ENCODE assay signal across 8 cellular contexts in genomic region chrX:21972721-21973120, GRCh38. TPM values are rescaled to one million over a fixed set of nuclear protein-coding genes. Genes with fewer than 3 reads are reported as not detected.
DNase-seq lines count a peak whose midpoint lies in the region; ATAC-seq and TF ChIP-seq lines count a peak whose summit lies in the region.

No MANE protein-coding gene starts in this region.

- H3K4me3 ChIP-seq in ACC112 (ENCODE audit: low read depth, low read length) (no peak overlapping the region), left lung (no peak overlapping the region)

- H3K9me3 ChIP-seq in left lung: no peaks in the 10 kb centered on the region

- H3K27me3 ChIP-seq in ACC112 (ENCODE audit: insufficient read depth, low read length): no peaks in the 10 kb centered on the region
- H3K27me3 ChIP-seq in left lung: no peaks in the 10 kb centered on the region

- H3K27ac ChIP-seq in ACC112 (ENCODE audit: low read depth, low read length) (peak overlapping the region; percentile 52; the same call in 1 of the 2 replicates), left lung (peak overlapping the region in 1 of 2 donors; percentile 64)

- H3K79me2 ChIP-seq in ACC112 (ENCODE audit: control insufficient read depth, insufficient read depth, low read length, unreplicated experiment): peaks cover 73% of the 10 kb centered on the region

- intact Hi-C loops in activated T-helper 2 cell treated with anti-CD3 and anti-CD28 coated beads, Interferon-gamma antibody, Interleukin-2, Interleukin-4, amounts not matched to agents 10 μg/mL and 5 μg/mL and 100 μg/mL, durations not matched to agents 14 hours and 24 hours and 36 hours (cut with micrococcal nuclease): loop anchor here (5.0 kb wide), 1 partner anchor 45 kb away; no protein-coding TSS in a partner anchor
- intact Hi-C loops in left lung (cut with DNase I): no loop called here

- H3K27ac Mint-ChIP-seq in activated T-helper 2 cell treated with anti-CD3 and anti-CD28 coated beads, Interferon-gamma antibody, Interleukin-2, Interleukin-4, amounts not matched to agents 10 μg/mL and 5 μg/mL and 100 μg/mL, durations not matched to agents 14 hours and 24 hours and 36 hours: peak overlapping the region; percentile 82

- peak; percentile 13 for DNase-seq in activated T-helper 2 cell treated with anti-CD3 and anti-CD28 coated beads, Interferon-gamma antibody, Interleukin-2, Interleukin-4, amounts not matched to agents 10 μg/mL and 5 μg/mL and 100 μg/mL, durations not matched to agents 14 hours and 24 hours and 36 hours (ENCODE audit: low spot score)
- DNase-seq in left lung (no peak), iPS-NIHi7 (ENCODE audit: extremely low spot score) (no peak)

- H3K27me3 Mint-ChIP-seq in activated T-helper 2 cell treated with anti-CD3 and anti-CD28 coated beads, Interferon-gamma antibody, Interleukin-2, Interleukin-4, amounts not matched to agents 10 μg/mL and 5 μg/mL and 100 μg/mL, durations not matched to agents 14 hours and 24 hours and 36 hours (ENCODE audit: low read depth): no peaks in the 10 kb centered on the region

- H3K4me1 Mint-ChIP-seq in activated T-helper 2 cell treated with anti-CD3 and anti-CD28 coated beads, Interferon-gamma antibody, Interleukin-2, Interleukin-4, amounts not matched to agents 10 μg/mL and 5 μg/mL and 100 μg/mL, durations not matched to agents 14 hours and 24 hours and 36 hours (ENCODE audit: low read depth): peaks cover 35% of the 10 kb centered on the region

- peaks cover 60% of the 10 kb centered on the region for H3K36me3 Mint-ChIP-seq in activated T-helper 2 cell treated with anti-CD3 and anti-CD28 coated beads, Interferon-gamma antibody, Interleukin-2, Interleukin-4, amounts not matched to agents 10 μg/mL and 5 μg/mL and 100 μg/mL, durations not matched to agents 14 hours and 24 hours and 36 hours (ENCODE audit: low read depth)

- H3K4me3 Mint-ChIP-seq in activated T-helper 2 cell treated with anti-CD3 and anti-CD28 coated beads, Interferon-gamma antibody, Interleukin-2, Interleukin-4, amounts not matched to agents 10 μg/mL and 5 μg/mL and 100 μg/mL, durations not matched to agents 14 hours and 24 hours and 36 hours (ENCODE audit: low read depth): no peak overlapping the region

- H3K4me1 ChIP-seq in ACC112 (ENCODE audit: control insufficient read depth, insufficient read depth, low read length, unreplicated experiment) (peaks cover 15% of the 10 kb centered on the region), left lung (peaks cover 4 to 8% of the 10 kb centered on the region in 2 donors)

- ATAC-seq in HG03342 (IDR thresholded peaks at IDR 0.05; ENCODE audit: unreplicated experiment): peak; percentile 37
- ATAC-seq in left lung: peak; percentile 16
- no peak for ATAC-seq in GM19455 (IDR thresholded peaks at IDR 0.05; ENCODE audit: unreplicated experiment)
- no peak for ATAC-seq in GM18511 (IDR thresholded peaks at IDR 0.05; ENCODE audit: unreplicated experiment)
- no peak for ATAC-seq in HG03439 (IDR thresholded peaks at IDR 0.05; ENCODE audit: unreplicated experiment)

- H2AFZ ChIP-seq in ACC112 (ENCODE audit: low read length, unreplicated experiment): no peak overlapping the region

- TF ChIP-seq CTCF in left lung (IDR thresholded peaks at IDR 0.05): no peak

- H3K36me3 ChIP-seq in ACC112 (ENCODE audit: insufficient read depth, low read length) (peaks cover 54% of the 10 kb centered on the region), left lung (peaks cover 0 to 18% of the 10 kb centered on the region in 2 donors)

- H3K9me3 Mint-ChIP-seq in activated T-helper 2 cell treated with anti-CD3 and anti-CD28 coated beads, Interferon-gamma antibody, Interleukin-2, Interleukin-4, amounts not matched to agents 10 μg/mL and 5 μg/mL and 100 μg/mL, durations not matched to agents 14 hours and 24 hours and 36 hours: no peaks in the 10 kb centered on the region

RNA-seq across cellular contexts. Expression of gene SMS, which starts 32.2 kb away (rescaled TPM):
- 143 TPM in 2 replicates for total RNA-seq in activated T-helper 2 cell treated with anti-CD3 and anti-CD28 coated beads, Interferon-gamma antibody, Interleukin-2, Interleukin-4, amounts not matched to agents 10 μg/mL and 5 μg/mL and 100 μg/mL, durations not matched to agents 14 hours and 24 hours and 36 hours
- 10 to 100 TPM; 68.6 to 80.4 TPM for total RNA-seq in left lung

RNA-seq across cellular contexts. Expression of gene PHEX, which starts 59.4 kb away (rescaled TPM):
- 7.6 and 7.8 TPM in 2 replicates for total RNA-seq in activated T-helper 2 cell treated with anti-CD3 and anti-CD28 coated beads, Interferon-gamma antibody, Interleukin-2, Interleukin-4, amounts not matched to agents 10 μg/mL and 5 μg/mL and 100 μg/mL, durations not matched to agents 14 hours and 24 hours and 36 hours
- total RNA-seq in left lung: 1 to 10 TPM; 4.2 to 5.8 TPM

Comparison
In these comparisons a context has a peak if more than half of its experiments do, and no peak if none do; other contexts are left out.
1. ATAC-seq: peak in HG03342 (single experiment) and left lung (single experiment); none in GM19455 (single experiment), GM18511 (single experiment) and HG03439 (single experiment).